In the genomic region with DNA sequence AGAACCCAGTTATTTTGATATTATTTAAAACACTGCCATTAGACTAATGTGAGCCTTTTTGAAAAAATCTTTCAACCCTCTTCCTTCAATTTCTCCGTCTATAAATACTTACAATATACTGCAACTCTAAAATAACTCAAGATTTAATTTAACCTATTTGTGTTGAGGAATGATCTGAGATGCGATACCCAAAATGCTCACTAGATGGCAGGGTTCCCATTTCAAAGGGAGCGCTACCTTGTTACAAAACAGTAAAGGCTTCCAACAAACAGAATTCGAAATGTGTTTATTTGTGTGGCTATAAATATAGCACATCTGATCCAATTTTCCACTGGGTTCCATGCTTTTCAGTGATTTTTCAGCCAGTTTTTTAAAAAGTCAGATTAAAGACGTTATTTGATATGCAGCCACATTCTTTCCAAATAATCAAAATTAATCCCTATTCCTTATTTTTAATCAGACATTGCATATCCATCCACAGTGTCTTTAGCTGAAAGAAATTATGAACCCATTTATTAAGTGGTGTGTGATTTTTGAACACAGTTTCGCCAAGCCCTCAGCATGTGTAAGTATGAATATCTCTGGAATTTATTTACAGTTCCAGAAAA, we compare ENCODE assay signal across 8 cellular contexts.
DNase-seq lines count a peak whose midpoint lies in the region; ATAC-seq, FAIRE-seq and TF ChIP-seq lines count a peak whose summit lies in the region.

No MANE protein-coding gene starts in this region.

- no peaks in the 10 kb centered on the region for H3K9me3 Mint-ChIP-seq in CD14-positive monocyte

- H3F3A ChIP-seq in PC-3 (ENCODE audit: low read length, unreplicated experiment): no peaks in the 10 kb centered on the region

- no peak overlapping the region for H3K4me2 ChIP-seq in PC-3 (ENCODE audit: low read length)

- H3K27ac ChIP-seq in PC-3 (ENCODE audit: low read length) (no peak overlapping the region), small intestine (ENCODE audit: low read depth in 1 of 2, low read length in 1 of 2) (no peak overlapping the region)

- no peaks in the 10 kb centered on the region for H3K79me2 ChIP-seq in PC-3 (ENCODE audit: low read length)

- no peak overlapping the region for H3K4me3 ChIP-seq in PC-3 (ENCODE audit: low read length)
- H3K4me3 ChIP-seq in small intestine (ENCODE audit: low read depth in 1 of 2, low read length in 2 of 2): no peak overlapping the region

- DNase-seq in CD14-positive monocyte (ENCODE audit: low spot score) (no peak), PC-3 (peak; percentile 76), anterior cingulate cortex (lab: John Stamatoyannopoulos, UW) (peak in 42 of 58 donors; percentile 1 to 70 (median 14)), hypothalamus (lab: John Stamatoyannopoulos, UW) (peak in 29 of 51 donors; percentile 0 to 75 (median 20)), small intestine (peak; percentile 59)

- intact Hi-C loops in CD14-positive monocyte (cut with micrococcal nuclease) (no loop called here), PC-3 (cut with micrococcal nuclease) (loop anchor here (1.0 to 5.0 kb wide), 3 partner anchors 245 to 1559 kb away; no protein-coding TSS in a partner anchor)

- no peaks in the 10 kb centered on the region for H3K4me1 Mint-ChIP-seq in CD14-positive monocyte

- H3K9me3 ChIP-seq in PC-3 (ENCODE audit: low read length) (no peaks in the 10 kb centered on the region), small intestine (ENCODE audit: control insufficient read depth, low read depth) (no peaks in the 10 kb centered on the region)

- CTCF ChIA-PET in PC-3 (lab: Charles Lee): interaction anchor here (0.7 kb wide), 1 partner anchor 159 kb away, joined by 3 read pairs; no protein-coding TSS in a partner anchor

- POLR2A ChIA-PET in PC-3 (lab: Charles Lee; ENCODE audit: unreplicated experiment): no interaction called here

- H3K4me3 Mint-ChIP-seq in CD14-positive monocyte: no peak overlapping the region

- no peaks in the 10 kb centered on the region for H4K20me1 ChIP-seq in PC-3 (ENCODE audit: low read length)

- 8 to 9% (median 9%) methylated on average over 6 of the region's 6 CpGs for WGBS in small intestine, 3 donors

- no peaks in the 10 kb centered on the region for H3K36me3 Mint-ChIP-seq in CD14-positive monocyte

- H2AFZ ChIP-seq in PC-3 (ENCODE audit: low read length): no peak overlapping the region

- peak; percentile 84 for ATAC-seq in GM18511 (IDR thresholded peaks at IDR 0.05; ENCODE audit: unreplicated experiment)
- ATAC-seq in HG03442 (IDR thresholded peaks at IDR 0.05; ENCODE audit: unreplicated experiment): peak; percentile 80
- ATAC-seq in PC-3: no peak
- no peak for ATAC-seq in HG02840 (IDR thresholded peaks at IDR 0.05; ENCODE audit: low FRiP score, unreplicated experiment)

- peaks cover 2 to 6% (median 2%) of the 10 kb centered on the region in 3 donors for H3K27me3 Mint-ChIP-seq in CD14-positive monocyte (ENCODE audit: low read depth in 3 of 3)

- H3K36me3 ChIP-seq in PC-3 (ENCODE audit: low read depth, low read length): no peaks in the 10 kb centered on the region; the same call in 1 of the 2 replicates
- no peaks in the 10 kb centered on the region for H3K36me3 ChIP-seq in small intestine (ENCODE audit: control insufficient read depth in 2 of 2, insufficient read depth in 2 of 2, low read length in 2 of 2)

- TF ChIP-seq CTCF in CD14-positive monocyte (IDR thresholded peaks at IDR 0.05): peak; percentile 91
- peak; percentile 85 for TF ChIP-seq CTCF in PC-3 (conservative IDR thresholded peaks at IDR 0.05; ENCODE audit: low read depth, low read length)

- no TSS peak for BruUV-seq in PC-3 (replicated peaks; lab: Mats Ljungman, UMichigan)

- peaks cover 19% of the 10 kb centered on the region for H3K4me1 ChIP-seq in PC-3 (ENCODE audit: insufficient read depth, low read length)
- no peaks in the 10 kb centered on the region for H3K4me1 ChIP-seq in small intestine (ENCODE audit: control insufficient read depth in 2 of 2, insufficient read depth in 1 of 2, low read depth in 1 of 2, low read length in 1 of 2)

- FAIRE-seq in small intestine (lab: Jason Lieb, UNC): peak; percentile 78

- no peak overlapping the region for H3K9ac ChIP-seq in PC-3 (ENCODE audit: low read length)

- H3K9me2 ChIP-seq in PC-3 (replicated peaks; ENCODE audit: low read length): no peaks in the 10 kb centered on the region

- H3K27me3 ChIP-seq in PC-3 (ENCODE audit: low read length): no peaks in the 10 kb centered on the region
- no peaks in the 10 kb centered on the region for H3K27me3 ChIP-seq in small intestine (ENCODE audit: control insufficient read depth in 2 of 2, insufficient read depth in 2 of 2, low read length in 2 of 2)

- no peak overlapping the region for H3K27ac Mint-ChIP-seq in CD14-positive monocyte

Comparison
In these comparisons a context has a peak if more than half of its experiments do, and no peak if none do; other contexts are left out.
1. ATAC-seq: peak in GM18511 (single experiment) and HG03442 (single experiment); none in PC-3 (single experiment) and HG02840 (single experiment).